ENCODE assay signal across 8 cellular contexts in the genomic region with DNA sequence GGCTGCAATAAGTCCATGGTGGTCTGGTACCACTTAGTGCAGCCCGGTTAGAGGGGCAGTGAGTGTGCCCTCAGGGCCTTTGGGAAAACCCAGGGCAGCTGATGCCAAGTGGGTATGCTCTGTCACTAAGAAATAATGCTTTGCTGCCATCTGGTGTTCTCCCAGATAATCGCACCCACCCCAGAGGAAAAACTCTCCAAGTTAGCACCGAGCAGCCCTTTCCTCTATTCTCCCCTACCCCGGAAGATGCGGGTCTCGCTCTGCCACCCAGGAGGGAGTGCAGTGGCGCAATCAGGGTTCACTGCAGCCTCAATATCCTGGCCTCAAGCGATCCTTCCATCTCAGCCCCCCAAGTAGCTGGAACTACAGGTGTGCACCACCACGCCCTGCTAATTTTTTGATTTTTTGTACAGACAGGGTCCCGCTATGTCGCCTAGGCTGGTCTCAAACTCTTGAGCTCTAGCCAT. TPM values are rescaled to one million over a fixed set of nuclear protein-coding genes. Genes with fewer than 3 reads are reported as not detected.
DNase-seq lines count a peak whose midpoint lies in the region; ATAC-seq and TF ChIP-seq lines count a peak whose summit lies in the region.

No MANE protein-coding gene starts in this region.

- H3K36me3 ChIP-seq in Loucy (ENCODE audit: insufficient read depth, low read length) (peaks cover 12% of the 10 kb centered on the region; the same call in 1 of the 2 replicates), uterus (no peaks in the 10 kb centered on the region)

- no peaks in the 10 kb centered on the region for H3K79me2 ChIP-seq in Loucy (ENCODE audit: insufficient read depth, low read length)

- H3K27me3 ChIP-seq in Loucy (ENCODE audit: insufficient read depth, low read length, poor library complexity, severe bottlenecking) (no peaks in the 10 kb centered on the region), uterus (no peaks in the 10 kb centered on the region)

- DNase-seq in GM10266 (ENCODE audit: extremely low spot score) (peak; percentile 83), SK-N-DZ (ENCODE audit: low spot score) (peak; percentile 66), head of caudate nucleus (peak; percentile 15 to 92 (median 76)), posterior cingulate gyrus (peak in 7 of 10 donors; percentile 43 to 89 (median 71)), uterus (peak; percentile 63 to 65)
- DNase-seq in activated naive CD4-positive, alpha-beta T cell treated with anti-CD3 and anti-CD28 coated beads for 36 hours = peak; percentile 81

- intact Hi-C loops in activated naive CD4-positive, alpha-beta T cell treated with anti-CD3 and anti-CD28 coated beads for 36 hours (cut with micrococcal nuclease) = loop anchor here (1.0 to 5.0 kb wide), 7 partner anchors 175 to 779 kb away; no protein-coding TSS in a partner anchor
- intact Hi-C loops in head of caudate nucleus (cut with DNase I) (loop anchor here (5.0 kb wide), 1 partner anchor 455 kb away; no protein-coding TSS in a partner anchor), posterior cingulate gyrus (cut with DNase I) (loop anchor here (1.0 to 10.0 kb wide), 3 partner anchors 233 to 455 kb away; a partner anchor contains a TSS), uterus (cut with DNase I; ENCODE audit: low total_unique reads) (no loop called here)

- no peak overlapping the region for H3K4me3 Mint-ChIP-seq in activated naive CD4-positive, alpha-beta T cell treated with anti-CD3 and anti-CD28 coated beads for 36 hours

- H3K27ac Mint-ChIP-seq in activated naive CD4-positive, alpha-beta T cell treated with anti-CD3 and anti-CD28 coated beads for 36 hours = no peak overlapping the region

- TF ChIP-seq CTCF in GM10266 (IDR thresholded peaks at IDR 0.05; ENCODE audit: control insufficient read depth, insufficient read depth, low read depth, missing control alignments) (peak; percentile 82), Loucy (conservative IDR thresholded peaks at IDR 0.05; ENCODE audit: low read length) (peak; percentile 76), uterus (IDR thresholded peaks at IDR 0.05) (peak; percentile 81 to 91 (median 83))

- no peak for TF ChIP-seq POLR2A in uterus (IDR thresholded peaks at IDR 0.05)

- no peaks in the 10 kb centered on the region; the same call in 1 of the 2 replicates for H3F3A ChIP-seq in Loucy (ENCODE audit: low read depth)

- H2AFZ ChIP-seq in Loucy (ENCODE audit: low read length) = peak overlapping the region; percentile 65

- H3K36me3 Mint-ChIP-seq in activated naive CD4-positive, alpha-beta T cell treated with anti-CD3 and anti-CD28 coated beads for 36 hours (ENCODE audit: low read depth) = peaks cover 2% of the 10 kb centered on the region

- H3K4me1 Mint-ChIP-seq in activated naive CD4-positive, alpha-beta T cell treated with anti-CD3 and anti-CD28 coated beads for 36 hours (ENCODE audit: low read depth) = peaks cover 5% of the 10 kb centered on the region

- H3K27me3 Mint-ChIP-seq in activated naive CD4-positive, alpha-beta T cell treated with anti-CD3 and anti-CD28 coated beads for 36 hours (ENCODE audit: low read depth) = no peaks in the 10 kb centered on the region

- no peak for ATAC-seq in HG03108 (IDR thresholded peaks at IDR 0.05; ENCODE audit: unreplicated experiment)

- H3K4me1 ChIP-seq in Loucy (ENCODE audit: insufficient read depth, low read length, poor library complexity, severe bottlenecking) = peaks cover 9% of the 10 kb centered on the region
- H3K4me1 ChIP-seq in uterus = peaks cover 0 to 9% of the 10 kb centered on the region in 2 donors

- no peak overlapping the region for H3K4me3 ChIP-seq in Loucy (ENCODE audit: low read length, poor library complexity, severe bottlenecking)
- no peak overlapping the region for H3K4me3 ChIP-seq in uterus

- H3K9me3 Mint-ChIP-seq in activated naive CD4-positive, alpha-beta T cell treated with anti-CD3 and anti-CD28 coated beads for 36 hours = no peaks in the 10 kb centered on the region

- no peaks in the 10 kb centered on the region for H3K9me2 ChIP-seq in Loucy (replicated peaks; ENCODE audit: low read depth, low read length)

- H3K4me2 ChIP-seq in Loucy (ENCODE audit: low read depth, low read length, poor library complexity, severe bottlenecking) = peak overlapping the region; percentile 25

- H3K9ac ChIP-seq in Loucy (ENCODE audit: low read depth, low read length, poor library complexity, severe bottlenecking) = peak overlapping the region; percentile 15

- CTCF ChIA-PET in activated naive CD4-positive, alpha-beta T cell treated with anti-CD3 and anti-CD28 coated beads for 36 hours (lab: Charles Lee) = interaction anchor here (0.6 to 5.1 kb wide), 34 partner anchors 10 to 777 kb away, joined by 3 to 49 read pairs (median 4); no protein-coding TSS in a partner anchor

- H3K27ac ChIP-seq in uterus = no peak overlapping the region

- no peaks in the 10 kb centered on the region for H3K9me3 ChIP-seq in Loucy (ENCODE audit: insufficient read depth, low read depth, low read length)
- no peaks in the 10 kb centered on the region for H3K9me3 ChIP-seq in uterus

- H4K20me1 ChIP-seq in Loucy (ENCODE audit: insufficient read depth, low read length, poor library complexity, severe bottlenecking) = no peaks in the 10 kb centered on the region

RNA-seq across cellular contexts. Expression of a gene that starts 21.3 kb away (rescaled TPM):
- 0.28 and 0.65 TPM in 2 replicates for polyA plus RNA-seq in SK-N-DZ (2014; cell fraction: cytosol; rRNA removed)
- polyA plus RNA-seq in SK-N-DZ (2014; cell fraction: nucleus; rRNA removed) = 0.62 and 0.67 TPM in 2 replicates
- total RNA-seq in activated naive CD4-positive, alpha-beta T cell treated with anti-CD3 and anti-CD28 coated beads for 36 hours = under 1 TPM in 1 of 2 experiments, not detected in 1; 0.44 TPM
- 1 to 10 TPM in 3 of 4 donors, under 1 TPM in 1; 0.88 to 5.3 (median 1.4) TPM for total RNA-seq in uterus

RNA-seq across cellular contexts. Expression of a gene that starts 26.0 kb away (rescaled TPM):
- 177 and 192 TPM in 2 replicates for polyA plus RNA-seq in SK-N-DZ (2014; cell fraction: cytosol; rRNA removed)
- polyA plus RNA-seq in SK-N-DZ (2014; cell fraction: nucleus; rRNA removed) = 156 and 162 TPM in 2 replicates
- total RNA-seq in activated naive CD4-positive, alpha-beta T cell treated with anti-CD3 and anti-CD28 coated beads for 36 hours = 100 to 1,000 TPM; 105 TPM
- 10 to 100 TPM; 21.4 to 53.8 (median 34.3) TPM for total RNA-seq in uterus

RNA-seq across cellular contexts. Expression of a gene that starts 28.2 kb away (rescaled TPM):
- 33.8 and 34.1 TPM in 2 replicates for polyA plus RNA-seq in SK-N-DZ (2014; cell fraction: cytosol; rRNA removed)
- 42.3 and 96.4 TPM in 2 replicates for polyA plus RNA-seq in SK-N-DZ (2014; cell fraction: nucleus; rRNA removed)
- total RNA-seq in activated naive CD4-positive, alpha-beta T cell treated with anti-CD3 and anti-CD28 coated beads for 36 hours = 10 to 100 TPM; 80.7 to 84.2 TPM
- total RNA-seq in uterus = 100 to 1,000 TPM in 2 of 4 donors, 10 to 100 TPM in 2; 74.5 to 178 (median 95.5) TPM
